In the genomic region with DNA sequence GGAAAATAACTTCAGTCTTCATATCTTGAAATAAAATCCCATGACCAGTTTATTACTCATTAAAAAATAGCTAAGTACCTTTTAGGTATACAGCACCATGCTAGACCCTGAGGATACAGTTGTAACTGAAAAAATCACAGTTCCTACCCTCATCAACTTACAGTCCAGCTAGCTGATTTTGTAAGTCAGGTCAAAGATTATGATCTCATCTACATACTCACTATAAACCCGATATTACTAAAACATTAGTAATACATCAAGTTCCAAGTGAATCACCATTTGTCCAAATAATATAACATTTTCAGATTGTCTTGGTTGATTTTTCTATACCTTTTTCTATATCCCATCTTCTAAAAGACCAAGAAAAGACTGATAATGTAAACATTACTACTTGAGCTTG, we compare ENCODE assay signal across 16 cellular contexts.
"Had no signal": no experiment of that assay in that cellular context is flagged by ENCODE, and none has a peak within 500 bp of the region (broad histone marks: within the 10 kb centered on the region; RNA-seq: fewer than 3 reads in every experiment).

No MANE protein-coding gene starts in this region.

- H3K27ac Mint-ChIP-seq: activated naive CD8-positive, alpha-beta T cell treated with anti-CD3 and anti-CD28 coated beads for 36 hours; nephron progenitor cell; type B pancreatic cell had no signal

- H3K4me1 ChIP-seq: psoas muscle had no signal

- H3K36me3 Mint-ChIP-seq: activated naive CD8-positive, alpha-beta T cell treated with anti-CD3 and anti-CD28 coated beads for 36 hours; type B pancreatic cell had no signal

- H3K36me3 ChIP-seq: cardiac muscle cell had no signal

- H3K4me1 Mint-ChIP-seq: activated naive CD8-positive, alpha-beta T cell treated with anti-CD3 and anti-CD28 coated beads for 36 hours had no signal

- H3K9me3 Mint-ChIP-seq: activated naive CD8-positive, alpha-beta T cell treated with anti-CD3 and anti-CD28 coated beads for 36 hours; activated T-cell treated with anti-CD3 and anti-CD28 coated beads, Interleukin-2, amount 50 U/mL, for 4 hours; nephron progenitor cell; type B pancreatic cell had no signal

- H3K27ac ChIP-seq: cardiac muscle cell, psoas muscle had no signal

- H3K9me3 ChIP-seq: psoas muscle had no signal

- H3K27me3 Mint-ChIP-seq: activated naive CD8-positive, alpha-beta T cell treated with anti-CD3 and anti-CD28 coated beads for 36 hours; type B pancreatic cell had no signal

- H3K4me3 Mint-ChIP-seq: activated naive CD8-positive, alpha-beta T cell treated with anti-CD3 and anti-CD28 coated beads for 36 hours; activated T-cell treated with anti-CD3 and anti-CD28 coated beads, Interleukin-2, amount 50 U/mL, for 4 hours; nephron progenitor cell; type B pancreatic cell had no signal

- H3K27me3 ChIP-seq: cardiac muscle cell had no signal

- DNase-seq: activated CD4-positive, alpha-beta T cell treated with anti-CD3 and anti-CD28 coated beads, Interleukin-2, amount 50 U/mL, for 4 hours; activated CD4-positive, CD25-positive, alpha-beta regulatory T cell treated with anti-CD3 and anti-CD28 coated beads, Interleukin-2, amount 50 U/mL, for 72 hours; activated gamma-delta T cell; activated naive CD8-positive, alpha-beta T cell treated with anti-CD3 and anti-CD28 coated beads for 36 hours; activated T-cell treated with anti-CD3 and anti-CD28 coated beads, Interleukin-2, amount 50 U/mL, for 4 hours; aorta; nephron progenitor cell; psoas muscle; stimulated activated CD4-positive, alpha-beta T cell treated with anti-CD3 and anti-CD28 coated beads, Interleukin-12 subunit alpha, Interleukin-12 subunit beta, amount 100 ng/mL, for 4 hours; stimulated activated naive CD4-positive, alpha-beta T cell; substantia nigra; T-helper 2 cell had no signal

- H3K4me3 ChIP-seq: cardiac muscle cell, psoas muscle had no signal

- ATAC-seq: activated T-cell treated with anti-CD3 and anti-CD28 coated beads, Interleukin-2, amount 50 U/mL, for 4 hours; left lobe of liver; psoas muscle; sciatic nerve had no signal
